1 cellular context compared by ENCODE assay signal in the genomic region with DNA sequence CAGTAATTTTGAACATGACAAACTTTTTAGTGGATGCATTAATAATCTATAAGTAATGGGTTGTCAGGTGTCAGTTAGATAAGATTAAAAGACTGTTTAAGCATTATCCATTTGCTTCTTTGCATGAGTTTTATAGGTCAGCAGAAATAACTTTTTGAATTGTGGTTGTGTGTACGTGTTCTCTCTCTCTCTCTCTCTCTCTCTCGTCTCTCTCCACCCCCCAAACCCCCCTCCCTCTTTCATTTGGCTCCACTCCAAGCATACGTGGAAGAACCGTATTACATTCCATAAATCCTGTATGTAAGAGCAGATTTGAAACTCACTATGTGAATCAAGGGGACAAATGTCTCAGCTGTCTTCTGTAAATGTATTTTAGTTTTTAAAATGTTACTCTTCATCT.
TF ChIP-seq lines count a peak whose summit lies in the region.

No MANE protein-coding gene starts in this region.

TF ChIP-seq in HEK293, 187 proteins besides CTCF, POLR2A, EP300 and RAD21 (continued from another document and continues in another):
- TF ChIP-seq, protein P1, sequence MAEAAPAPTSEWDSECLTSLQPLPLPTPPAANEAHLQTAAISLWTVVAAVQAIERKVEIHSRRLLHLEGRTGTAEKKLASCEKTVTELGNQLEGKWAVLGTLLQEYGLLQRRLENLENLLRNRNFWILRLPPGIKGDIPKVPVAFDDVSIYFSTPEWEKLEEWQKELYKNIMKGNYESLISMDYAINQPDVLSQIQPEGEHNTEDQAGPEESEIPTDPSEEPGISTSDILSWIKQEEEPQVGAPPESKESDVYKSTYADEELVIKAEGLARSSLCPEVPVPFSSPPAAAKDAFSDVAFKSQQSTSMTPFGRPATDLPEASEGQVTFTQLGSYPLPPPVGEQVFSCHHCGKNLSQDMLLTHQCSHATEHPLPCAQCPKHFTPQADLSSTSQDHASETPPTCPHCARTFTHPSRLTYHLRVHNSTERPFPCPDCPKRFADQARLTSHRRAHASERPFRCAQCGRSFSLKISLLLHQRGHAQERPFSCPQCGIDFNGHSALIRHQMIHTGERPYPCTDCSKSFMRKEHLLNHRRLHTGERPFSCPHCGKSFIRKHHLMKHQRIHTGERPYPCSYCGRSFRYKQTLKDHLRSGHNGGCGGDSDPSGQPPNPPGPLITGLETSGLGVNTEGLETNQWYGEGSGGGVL (tag by site-specific recombination; IDR thresholded peaks at IDR 0.05), result peak; percentile 85
- no peak for TF ChIP-seq ZNF114 (tag by site-specific recombination; IDR thresholded peaks at IDR 0.05)
- TF ChIP-seq GLIS1 (tag by site-specific recombination; IDR thresholded peaks at IDR 0.05), result no peak
- TF ChIP-seq, protein P2, sequence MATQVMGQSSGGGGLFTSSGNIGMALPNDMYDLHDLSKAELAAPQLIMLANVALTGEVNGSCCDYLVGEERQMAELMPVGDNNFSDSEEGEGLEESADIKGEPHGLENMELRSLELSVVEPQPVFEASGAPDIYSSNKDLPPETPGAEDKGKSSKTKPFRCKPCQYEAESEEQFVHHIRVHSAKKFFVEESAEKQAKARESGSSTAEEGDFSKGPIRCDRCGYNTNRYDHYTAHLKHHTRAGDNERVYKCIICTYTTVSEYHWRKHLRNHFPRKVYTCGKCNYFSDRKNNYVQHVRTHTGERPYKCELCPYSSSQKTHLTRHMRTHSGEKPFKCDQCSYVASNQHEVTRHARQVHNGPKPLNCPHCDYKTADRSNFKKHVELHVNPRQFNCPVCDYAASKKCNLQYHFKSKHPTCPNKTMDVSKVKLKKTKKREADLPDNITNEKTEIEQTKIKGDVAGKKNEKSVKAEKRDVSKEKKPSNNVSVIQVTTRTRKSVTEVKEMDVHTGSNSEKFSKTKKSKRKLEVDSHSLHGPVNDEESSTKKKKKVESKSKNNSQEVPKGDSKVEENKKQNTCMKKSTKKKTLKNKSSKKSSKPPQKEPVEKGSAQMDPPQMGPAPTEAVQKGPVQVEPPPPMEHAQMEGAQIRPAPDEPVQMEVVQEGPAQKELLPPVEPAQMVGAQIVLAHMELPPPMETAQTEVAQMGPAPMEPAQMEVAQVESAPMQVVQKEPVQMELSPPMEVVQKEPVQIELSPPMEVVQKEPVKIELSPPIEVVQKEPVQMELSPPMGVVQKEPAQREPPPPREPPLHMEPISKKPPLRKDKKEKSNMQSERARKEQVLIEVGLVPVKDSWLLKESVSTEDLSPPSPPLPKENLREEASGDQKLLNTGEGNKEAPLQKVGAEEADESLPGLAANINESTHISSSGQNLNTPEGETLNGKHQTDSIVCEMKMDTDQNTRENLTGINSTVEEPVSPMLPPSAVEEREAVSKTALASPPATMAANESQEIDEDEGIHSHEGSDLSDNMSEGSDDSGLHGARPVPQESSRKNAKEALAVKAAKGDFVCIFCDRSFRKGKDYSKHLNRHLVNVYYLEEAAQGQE (tag by site-specific recombination; IDR thresholded peaks at IDR 0.05), result no peak
- TF ChIP-seq ZNF133 (tag by site-specific recombination; IDR thresholded peaks at IDR 0.05), result no peak
- TF ChIP-seq, protein P3, sequence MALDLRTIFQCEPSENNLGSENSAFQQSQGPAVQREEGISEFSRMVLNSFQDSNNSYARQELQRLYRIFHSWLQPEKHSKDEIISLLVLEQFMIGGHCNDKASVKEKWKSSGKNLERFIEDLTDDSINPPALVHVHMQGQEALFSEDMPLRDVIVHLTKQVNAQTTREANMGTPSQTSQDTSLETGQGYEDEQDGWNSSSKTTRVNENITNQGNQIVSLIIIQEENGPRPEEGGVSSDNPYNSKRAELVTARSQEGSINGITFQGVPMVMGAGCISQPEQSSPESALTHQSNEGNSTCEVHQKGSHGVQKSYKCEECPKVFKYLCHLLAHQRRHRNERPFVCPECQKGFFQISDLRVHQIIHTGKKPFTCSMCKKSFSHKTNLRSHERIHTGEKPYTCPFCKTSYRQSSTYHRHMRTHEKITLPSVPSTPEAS (tag by site-specific recombination; IDR thresholded peaks at IDR 0.05), result no peak; the same call in 1 of the 2 replicates
- no peak for TF ChIP-seq ZFP3 (tag by site-specific recombination; IDR thresholded peaks at IDR 0.05; ENCODE audit: low read depth)
- TF ChIP-seq, protein P4, sequence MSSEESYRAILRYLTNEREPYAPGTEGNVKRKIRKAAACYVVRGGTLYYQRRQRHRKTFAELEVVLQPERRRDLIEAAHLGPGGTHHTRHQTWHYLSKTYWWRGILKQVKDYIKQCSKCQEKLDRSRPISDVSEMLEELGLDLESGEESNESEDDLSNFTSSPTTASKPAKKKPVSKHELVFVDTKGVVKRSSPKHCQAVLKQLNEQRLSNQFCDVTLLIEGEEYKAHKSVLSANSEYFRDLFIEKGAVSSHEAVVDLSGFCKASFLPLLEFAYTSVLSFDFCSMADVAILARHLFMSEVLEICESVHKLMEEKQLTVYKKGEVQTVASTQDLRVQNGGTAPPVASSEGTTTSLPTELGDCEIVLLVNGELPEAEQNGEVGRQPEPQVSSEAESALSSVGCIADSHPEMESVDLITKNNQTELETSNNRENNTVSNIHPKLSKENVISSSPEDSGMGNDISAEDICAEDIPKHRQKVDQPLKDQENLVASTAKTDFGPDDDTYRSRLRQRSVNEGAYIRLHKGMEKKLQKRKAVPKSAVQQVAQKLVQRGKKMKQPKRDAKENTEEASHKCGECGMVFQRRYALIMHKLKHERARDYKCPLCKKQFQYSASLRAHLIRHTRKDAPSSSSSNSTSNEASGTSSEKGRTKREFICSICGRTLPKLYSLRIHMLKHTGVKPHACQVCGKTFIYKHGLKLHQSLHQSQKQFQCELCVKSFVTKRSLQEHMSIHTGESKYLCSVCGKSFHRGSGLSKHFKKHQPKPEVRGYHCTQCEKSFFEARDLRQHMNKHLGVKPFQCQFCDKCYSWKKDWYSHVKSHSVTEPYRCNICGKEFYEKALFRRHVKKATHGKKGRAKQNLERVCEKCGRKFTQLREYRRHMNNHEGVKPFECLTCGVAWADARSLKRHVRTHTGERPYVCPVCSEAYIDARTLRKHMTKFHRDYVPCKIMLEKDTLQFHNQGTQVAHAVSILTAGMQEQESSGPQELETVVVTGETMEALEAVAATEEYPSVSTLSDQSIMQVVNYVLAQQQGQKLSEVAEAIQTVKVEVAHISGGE (tag by site-specific recombination; conservative IDR thresholded peaks at IDR 0.05; ENCODE audit: low read depth), result no peak
- TF ChIP-seq, protein P5, sequence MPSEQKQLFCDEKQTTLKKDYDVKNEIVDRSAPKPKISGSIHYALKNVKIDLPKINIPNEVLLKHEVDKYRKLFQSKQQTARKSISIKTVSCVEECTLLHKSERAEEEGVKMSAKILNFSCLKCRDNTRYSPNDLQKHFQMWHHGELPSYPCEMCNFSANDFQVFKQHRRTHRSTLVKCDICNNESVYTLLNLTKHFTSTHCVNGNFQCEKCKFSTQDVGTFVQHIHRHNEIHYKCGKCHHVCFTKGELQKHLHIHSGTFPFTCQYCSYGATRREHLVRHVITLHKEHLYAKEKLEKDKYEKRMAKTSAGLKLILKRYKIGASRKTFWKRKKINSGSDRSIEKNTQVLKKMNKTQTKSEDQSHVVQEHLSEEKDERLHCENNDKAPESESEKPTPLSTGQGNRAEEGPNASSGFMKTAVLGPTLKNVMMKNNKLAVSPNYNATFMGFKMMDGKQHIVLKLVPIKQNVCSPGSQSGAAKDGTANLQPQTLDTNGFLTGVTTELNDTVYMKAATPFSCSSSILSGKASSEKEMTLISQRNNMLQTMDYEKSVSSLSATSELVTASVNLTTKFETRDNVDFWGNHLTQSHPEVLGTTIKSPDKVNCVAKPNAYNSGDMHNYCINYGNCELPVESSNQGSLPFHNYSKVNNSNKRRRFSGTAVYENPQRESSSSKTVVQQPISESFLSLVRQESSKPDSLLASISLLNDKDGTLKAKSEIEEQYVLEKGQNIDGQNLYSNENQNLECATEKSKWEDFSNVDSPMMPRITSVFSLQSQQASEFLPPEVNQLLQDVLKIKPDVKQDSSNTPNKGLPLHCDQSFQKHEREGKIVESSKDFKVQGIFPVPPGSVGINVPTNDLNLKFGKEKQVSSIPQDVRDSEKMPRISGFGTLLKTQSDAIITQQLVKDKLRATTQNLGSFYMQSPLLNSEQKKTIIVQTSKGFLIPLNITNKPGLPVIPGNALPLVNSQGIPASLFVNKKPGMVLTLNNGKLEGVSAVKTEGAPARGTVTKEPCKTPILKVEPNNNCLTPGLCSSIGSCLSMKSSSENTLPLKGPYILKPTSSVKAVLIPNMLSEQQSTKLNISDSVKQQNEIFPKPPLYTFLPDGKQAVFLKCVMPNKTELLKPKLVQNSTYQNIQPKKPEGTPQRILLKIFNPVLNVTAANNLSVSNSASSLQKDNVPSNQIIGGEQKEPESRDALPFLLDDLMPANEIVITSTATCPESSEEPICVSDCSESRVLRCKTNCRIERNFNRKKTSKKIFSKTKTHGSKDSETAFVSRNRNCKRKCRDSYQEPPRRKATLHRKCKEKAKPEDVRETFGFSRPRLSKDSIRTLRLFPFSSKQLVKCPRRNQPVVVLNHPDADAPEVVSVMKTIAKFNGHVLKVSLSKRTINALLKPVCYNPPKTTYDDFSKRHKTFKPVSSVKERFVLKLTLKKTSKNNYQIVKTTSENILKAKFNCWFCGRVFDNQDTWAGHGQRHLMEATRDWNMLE (tag by site-specific recombination; conservative IDR thresholded peaks at IDR 0.05; ENCODE audit: low read depth), result no peak
- TF ChIP-seq, protein P6, sequence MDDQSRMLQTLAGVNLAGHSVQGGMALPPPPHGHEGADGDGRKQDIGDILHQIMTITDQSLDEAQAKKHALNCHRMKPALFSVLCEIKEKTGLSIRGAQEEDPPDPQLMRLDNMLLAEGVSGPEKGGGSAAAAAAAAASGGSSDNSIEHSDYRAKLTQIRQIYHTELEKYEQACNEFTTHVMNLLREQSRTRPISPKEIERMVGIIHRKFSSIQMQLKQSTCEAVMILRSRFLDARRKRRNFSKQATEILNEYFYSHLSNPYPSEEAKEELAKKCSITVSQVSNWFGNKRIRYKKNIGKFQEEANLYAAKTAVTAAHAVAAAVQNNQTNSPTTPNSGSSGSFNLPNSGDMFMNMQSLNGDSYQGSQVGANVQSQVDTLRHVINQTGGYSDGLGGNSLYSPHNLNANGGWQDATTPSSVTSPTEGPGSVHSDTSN (CRISPR knock-in tag; IDR thresholded peaks at IDR 0.05), result no peak
- TF ChIP-seq ZFP69B (tag by site-specific recombination; IDR thresholded peaks at IDR 0.05), result no peak
- TF ChIP-seq ZNF248 (tag by site-specific recombination; IDR thresholded peaks at IDR 0.05), result no peak
- no peak for TF ChIP-seq ZNF140 (tag by site-specific recombination; IDR thresholded peaks at IDR 0.05)
- TF ChIP-seq ZNF501 (tag by site-specific recombination; IDR thresholded peaks at IDR 0.05), result no peak
- TF ChIP-seq ZNF341 (tag by site-specific recombination; IDR thresholded peaks at IDR 0.05; ENCODE audit: low read depth), result no peak
- no peak for TF ChIP-seq ZNF654 (tag by site-specific recombination; IDR thresholded peaks at IDR 0.05; ENCODE audit: low read depth)
- TF ChIP-seq, protein P7, sequence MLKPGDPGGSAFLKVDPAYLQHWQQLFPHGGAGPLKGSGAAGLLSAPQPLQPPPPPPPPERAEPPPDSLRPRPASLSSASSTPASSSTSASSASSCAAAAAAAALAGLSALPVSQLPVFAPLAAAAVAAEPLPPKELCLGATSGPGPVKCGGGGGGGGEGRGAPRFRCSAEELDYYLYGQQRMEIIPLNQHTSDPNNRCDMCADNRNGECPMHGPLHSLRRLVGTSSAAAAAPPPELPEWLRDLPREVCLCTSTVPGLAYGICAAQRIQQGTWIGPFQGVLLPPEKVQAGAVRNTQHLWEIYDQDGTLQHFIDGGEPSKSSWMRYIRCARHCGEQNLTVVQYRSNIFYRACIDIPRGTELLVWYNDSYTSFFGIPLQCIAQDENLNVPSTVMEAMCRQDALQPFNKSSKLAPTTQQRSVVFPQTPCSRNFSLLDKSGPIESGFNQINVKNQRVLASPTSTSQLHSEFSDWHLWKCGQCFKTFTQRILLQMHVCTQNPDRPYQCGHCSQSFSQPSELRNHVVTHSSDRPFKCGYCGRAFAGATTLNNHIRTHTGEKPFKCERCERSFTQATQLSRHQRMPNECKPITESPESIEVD (tag by site-specific recombination; IDR thresholded peaks at IDR 0.05), result peak; percentile 88; the same call in 1 of the 2 replicates
- no peak for TF ChIP-seq ZNF658 (tag by site-specific recombination; IDR thresholded peaks at IDR 0.05)
- no peak for TF ChIP-seq ZNF292 (tag by site-specific recombination; IDR thresholded peaks at IDR 0.05; ENCODE audit: borderline replicate concordance, low read depth)
- TF ChIP-seq, protein P8, sequence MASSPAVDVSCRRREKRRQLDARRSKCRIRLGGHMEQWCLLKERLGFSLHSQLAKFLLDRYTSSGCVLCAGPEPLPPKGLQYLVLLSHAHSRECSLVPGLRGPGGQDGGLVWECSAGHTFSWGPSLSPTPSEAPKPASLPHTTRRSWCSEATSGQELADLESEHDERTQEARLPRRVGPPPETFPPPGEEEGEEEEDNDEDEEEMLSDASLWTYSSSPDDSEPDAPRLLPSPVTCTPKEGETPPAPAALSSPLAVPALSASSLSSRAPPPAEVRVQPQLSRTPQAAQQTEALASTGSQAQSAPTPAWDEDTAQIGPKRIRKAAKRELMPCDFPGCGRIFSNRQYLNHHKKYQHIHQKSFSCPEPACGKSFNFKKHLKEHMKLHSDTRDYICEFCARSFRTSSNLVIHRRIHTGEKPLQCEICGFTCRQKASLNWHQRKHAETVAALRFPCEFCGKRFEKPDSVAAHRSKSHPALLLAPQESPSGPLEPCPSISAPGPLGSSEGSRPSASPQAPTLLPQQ (tag by site-specific recombination; IDR thresholded peaks at IDR 0.05), result peak; percentile 38; the same call in 1 of the 2 replicates
- no peak for TF ChIP-seq PRDM1 (tag by site-specific recombination; IDR thresholded peaks at IDR 0.05)
- TF ChIP-seq, protein P9, sequence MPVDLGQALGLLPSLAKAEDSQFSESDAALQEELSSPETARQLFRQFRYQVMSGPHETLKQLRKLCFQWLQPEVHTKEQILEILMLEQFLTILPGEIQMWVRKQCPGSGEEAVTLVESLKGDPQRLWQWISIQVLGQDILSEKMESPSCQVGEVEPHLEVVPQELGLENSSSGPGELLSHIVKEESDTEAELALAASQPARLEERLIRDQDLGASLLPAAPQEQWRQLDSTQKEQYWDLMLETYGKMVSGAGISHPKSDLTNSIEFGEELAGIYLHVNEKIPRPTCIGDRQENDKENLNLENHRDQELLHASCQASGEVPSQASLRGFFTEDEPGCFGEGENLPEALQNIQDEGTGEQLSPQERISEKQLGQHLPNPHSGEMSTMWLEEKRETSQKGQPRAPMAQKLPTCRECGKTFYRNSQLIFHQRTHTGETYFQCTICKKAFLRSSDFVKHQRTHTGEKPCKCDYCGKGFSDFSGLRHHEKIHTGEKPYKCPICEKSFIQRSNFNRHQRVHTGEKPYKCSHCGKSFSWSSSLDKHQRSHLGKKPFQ (tag by site-specific recombination; IDR thresholded peaks at IDR 0.05), result no peak
- peak; percentile 45; the same call in 1 of the 2 replicates for TF ChIP-seq ZNF324 (tag by site-specific recombination; IDR thresholded peaks at IDR 0.05)
